ENCODE assay signal across 11 cellular contexts in the genomic region with DNA sequence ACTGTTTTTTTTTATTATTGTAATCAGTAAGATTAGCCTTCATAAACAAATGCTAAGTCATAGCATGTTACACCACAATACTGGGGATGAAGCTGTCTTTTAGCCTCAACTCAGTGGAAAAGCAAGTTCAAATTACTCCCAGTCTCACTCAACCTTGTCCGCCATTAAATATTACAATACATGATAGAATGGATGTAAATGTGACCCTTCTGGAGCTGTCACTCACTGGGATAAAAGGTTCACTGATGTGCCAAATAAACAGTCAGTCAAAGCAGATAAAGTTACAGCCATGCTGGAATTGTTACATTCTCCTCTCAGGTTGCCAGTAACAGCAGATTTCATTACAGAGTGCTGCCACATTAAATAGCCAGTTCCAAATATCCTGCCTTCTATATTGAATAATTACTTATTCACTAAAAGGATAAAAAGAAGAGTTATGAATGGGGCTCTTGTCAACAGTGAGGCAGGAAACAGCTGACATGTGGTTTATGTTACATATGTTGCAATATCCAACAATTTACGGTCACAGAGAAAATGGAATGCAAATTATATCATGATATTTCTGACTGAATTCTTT. TPM values are rescaled to one million over a fixed set of nuclear protein-coding genes. Genes with fewer than 3 reads are reported as not detected.
A peak's percentile ranks its signal among the peaks of the same experiment; 100 is the strongest.
DNase-seq lines count a peak whose midpoint lies in the region; ATAC-seq and TF ChIP-seq lines count a peak whose summit lies in the region.
"Had no signal": no experiment of that assay in that cellular context is flagged by ENCODE, and none has a peak within 500 bp of the region (broad histone marks: within the 10 kb centered on the region; RNA-seq: fewer than 3 reads in every experiment).

No MANE protein-coding gene starts in this region.

- no peak for TF ChIP-seq CTCF in AG04449 (IDR thresholded peaks at IDR 0.05; ENCODE audit: insufficient read depth, low read length, missing control alignments)

- peaks cover 5 to 11% of the 10 kb centered on the region in 2 donors for H3K4me1 Mint-ChIP-seq in stimulated activated naive B cell treated with anti-CD40 and anti-IgM and Interleukin-4, amounts not matched to agents 10 μg/mL and 1 μg/mL and 100 μg/mL, for 72 hours

- CTCF ChIA-PET in AG04449 (lab: Yijun Ruan, JAX): interaction anchor here (0.8 to 1.6 kb wide), 2 partner anchors 174 to 227 kb away, joined by 3 to 4 read pairs; no protein-coding TSS in a partner anchor

- peak; percentile 12 for DNase-seq in AG04449 (ENCODE audit: low read depth, low spot score)
- DNase-seq in KBM-7: peak; percentile 34
- peak; percentile 84 for DNase-seq in NCI-H748 (lab: John Stamatoyannopoulos, UW; ENCODE audit: unreplicated experiment)
- DNase-seq in fibroblast of gingiva (ENCODE audit: low read depth): peak; percentile 66
- no peak for DNase-seq in Right ventricle myocardium inferior (ENCODE audit: missing footprints)
- DNase-seq in stimulated activated naive B cell treated with anti-CD40 and anti-IgM and Interleukin-4, amounts not matched to agents 10 μg/mL and 1 μg/mL and 100 μg/mL, for 72 hours: no peak
- no peak for DNase-seq in activated CD4-positive, alpha-beta T cell treated with anti-CD3 and anti-CD28 coated beads for 4 hours
- DNase-seq: adrenal gland, Karpas-422 had no signal

- H3K36me3 Mint-ChIP-seq in stimulated activated naive B cell treated with anti-CD40 and anti-IgM and Interleukin-4, amounts not matched to agents 10 μg/mL and 1 μg/mL and 100 μg/mL, for 72 hours: peaks cover 0 to 4% of the 10 kb centered on the region in 2 donors

- ATAC-seq in Right ventricle myocardium inferior: no peak
- no peak for ATAC-seq in stimulated activated naive B cell treated with anti-CD40 and anti-IgM and Interleukin-4, amounts not matched to agents 10 μg/mL and 1 μg/mL and 100 μg/mL, for 72 hours (replicated peaks)
- no peak for ATAC-seq in HG03460 (IDR thresholded peaks at IDR 0.05; ENCODE audit: unreplicated experiment)

- H3K4me3 ChIP-seq in AG04449 (ENCODE audit: low read depth, low read length): no peak overlapping the region
- H3K4me3 ChIP-seq: adrenal gland, BLaER1 had no signal

- intact Hi-C loops in Right ventricle myocardium inferior (cut with DNase I): no loop called here

- no peaks in the 10 kb centered on the region for H3K27me3 Mint-ChIP-seq in stimulated activated naive B cell treated with anti-CD40 and anti-IgM and Interleukin-4, amounts not matched to agents 10 μg/mL and 1 μg/mL and 100 μg/mL, for 72 hours

- in situ Hi-C loops in KBM-7 (cut with MboI; ENCODE audit: low pct_unique_long_range_greater_than_20kb, low sequenced_read_pairs): no loop called here

- no peak overlapping the region for H3K27ac Mint-ChIP-seq in stimulated activated naive B cell treated with anti-CD40 and anti-IgM and Interleukin-4, amounts not matched to agents 10 μg/mL and 1 μg/mL and 100 μg/mL, for 72 hours

- no peaks in the 10 kb centered on the region for H3K9me3 Mint-ChIP-seq in stimulated activated naive B cell treated with anti-CD40 and anti-IgM and Interleukin-4, amounts not matched to agents 10 μg/mL and 1 μg/mL and 100 μg/mL, for 72 hours

- no peak overlapping the region for H3K4me3 Mint-ChIP-seq in stimulated activated naive B cell treated with anti-CD40 and anti-IgM and Interleukin-4, amounts not matched to agents 10 μg/mL and 1 μg/mL and 100 μg/mL, for 72 hours

- POLR2A ChIA-PET in AG04449 (lab: Yijun Ruan, JAX): no interaction called here

RNA-seq across cellular contexts. Expression of gene BRIP1, which starts 53.4 kb away (rescaled TPM):
- total RNA-seq in Right ventricle myocardium inferior: 0.24 TPM

Comparison
In these comparisons a context has a peak if more than half of its experiments do, and no peak if none do; other contexts are left out.
1. DNase-seq: peak in AG04449 (single experiment), KBM-7 (single experiment), NCI-H748 (single experiment) and fibroblast of gingiva (single experiment); none in Right ventricle myocardium inferior (single experiment), stimulated activated naive B cell treated with anti-CD40 and anti-IgM and Interleukin-4, amounts not matched to agents 10 μg/mL and 1 μg/mL and 100 μg/mL, for 72 hours (single experiment) and activated CD4-positive, alpha-beta T cell treated with anti-CD3 and anti-CD28 coated beads for 4 hours (0 of 2).